Comparison of ENCODE assay signal across 8 cellular contexts in genomic region chr6:10426781-10427279, GRCh38. TPM values are rescaled to one million over a fixed set of nuclear protein-coding genes. Genes with fewer than 3 reads are reported as not detected.
DNase-seq lines count a peak whose midpoint lies in the region; ATAC-seq, FAIRE-seq and TF ChIP-seq lines count a peak whose summit lies in the region.

No MANE protein-coding gene starts in this region.

- H3K27me3 ChIP-seq in gastrocnemius medialis, result peaks cover 57 to 60% (median 58%) of the 10 kb centered on the region in 3 donors

- no peaks in the 10 kb centered on the region for H3K36me3 ChIP-seq in gastrocnemius medialis

- TF ChIP-seq CTCF in fibroblast of villous mesenchyme (IDR thresholded peaks at IDR 0.05; ENCODE audit: insufficient read depth, low read depth, low read length), result no peak
- TF ChIP-seq CTCF in gastrocnemius medialis (IDR thresholded peaks at IDR 0.05 in 4 of 5, conservative IDR thresholded peaks at IDR 0.05 in 1 of 5), result no peak

- H3K27ac ChIP-seq in gastrocnemius medialis, result no peak overlapping the region

- FAIRE-seq in GM12892 (lab: Jason Lieb, UNC), result peak; percentile 36

- intact Hi-C loops in gastrocnemius medialis (cut with DNase I; ENCODE audit: low total_unique reads), result loop anchor here (5.0 kb wide), 1 partner anchor 1445 kb away; no protein-coding TSS in a partner anchor

- DNase-seq in GM12892 (ENCODE audit: insufficient read length) (no peak), SK-MEL-5 (ENCODE audit: low read depth, low spot score) (peak; percentile 77), fibroblast of villous mesenchyme (ENCODE audit: low read depth) (no peak), gastrocnemius medialis (no peak), DMS153 (lab: John Stamatoyannopoulos, UW) (no peak), hippocampal formation (lab: John Stamatoyannopoulos, UW) (no peak), putamen (ENCODE audit: low spot score) (no peak)
- DNase-seq in stimulated activated CD4-positive, alpha-beta T cell treated with anti-CD3 and anti-CD28 coated beads, Interleukin-2, amount 100 ng/mL, for 48 hours, result no peak

- no peak for TF ChIP-seq POLR2A in GM12892 (IDR thresholded peaks at IDR 0.05; ENCODE audit: low read depth, low read length)
- TF ChIP-seq POLR2A in gastrocnemius medialis (IDR thresholded peaks at IDR 0.05), result no peak

- peaks cover 4 to 10% of the 10 kb centered on the region in 2 donors for H3K4me1 ChIP-seq in gastrocnemius medialis

- in situ Hi-C loops in SK-MEL-5 (cut with HindIII; ENCODE audit: low pct_unique_long_range_greater_than_20kb, low sequenced_read_pairs), result no loop called here
- in situ Hi-C loops in gastrocnemius medialis (cut with MboI; ENCODE audit: low sequenced_read_pairs in 4 of 4), result loop anchor here (25.0 kb wide), 3 partner anchors 390 to 1440 kb away; no protein-coding TSS in a partner anchor

- ATAC-seq in gastrocnemius medialis, result no peak

- H3K9me3 ChIP-seq in gastrocnemius medialis, result no peaks in the 10 kb centered on the region

- H3K4me3 ChIP-seq in fibroblast of villous mesenchyme (ENCODE audit: low read depth, low read length), result peak overlapping the region; percentile 46
- peak overlapping the region; percentile 44 to 69 (median 50) for H3K4me3 ChIP-seq in gastrocnemius medialis

RNA-seq across cellular contexts. Expression of gene TFAP2A, which starts 12.0 kb away (rescaled TPM):
- 1.5 TPM for polyA plus RNA-seq in GM12892 (2012; ENCODE audit: missing spikeins)
- total RNA-seq in SK-MEL-5 (2014; rRNA removed; shearing (Covaris generic)), result 24.6 and 38.4 TPM in 2 replicates
- 104 and 135 TPM in 2 replicates for polyA plus RNA-seq in SK-MEL-5 (2015; cell fraction: cytosol; rRNA removed)
- polyA plus RNA-seq in SK-MEL-5 (2015; cell fraction: nucleus; rRNA removed), result 188 and 226 TPM in 2 replicates
- total RNA-seq in fibroblast of villous mesenchyme (2.6 and 13.8 TPM in 2 replicates), gastrocnemius medialis (not detected)
